In the genomic region with DNA sequence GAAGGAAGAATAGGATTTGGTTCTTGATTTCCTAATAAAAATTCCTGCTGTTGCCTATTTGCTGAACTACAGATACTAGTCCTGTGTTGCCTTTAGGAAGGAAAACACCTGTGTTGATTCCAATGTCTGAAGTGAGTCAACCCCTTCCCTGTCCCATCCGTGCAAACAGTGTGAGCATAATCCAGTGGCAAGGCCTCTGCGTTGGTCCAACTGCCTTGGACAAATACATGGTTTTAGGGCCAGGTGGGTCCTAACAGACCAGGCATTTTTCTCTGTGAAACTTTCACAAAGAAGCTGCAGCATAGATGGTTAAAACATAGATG, we compare ENCODE assay signal across 19 cellular contexts. TPM values are rescaled to one million over a fixed set of nuclear protein-coding genes. Genes with fewer than 3 reads are reported as not detected.
DNase-seq lines count a peak whose midpoint lies in the region; ATAC-seq and TF ChIP-seq lines count a peak whose summit lies in the region.
"Had no signal": no experiment of that assay in that cellular context is flagged by ENCODE, and none has a peak within 500 bp of the region (broad histone marks: within the 10 kb centered on the region; RNA-seq: fewer than 3 reads in every experiment).

No MANE protein-coding gene starts in this region.

- no peaks in the 10 kb centered on the region for H3K4me1 ChIP-seq in prostate gland (replicated peaks)
- H3K4me1 ChIP-seq: BLaER1 treated with 17β-estradiol and CSF1 and Interleukin-3, amounts not matched to agents 10 nM and 100 nM had no signal

- TF ChIP-seq CTCF in LNCaP clone FGC (IDR thresholded peaks at IDR 0.05; ENCODE audit: control insufficient read depth, extremely low read depth, insufficient read depth) (no peak), progenitor cell of endocrine pancreas (IDR thresholded peaks at IDR 0.05; ENCODE audit: unreplicated experiment) (no peak), prostate gland (IDR thresholded peaks at IDR 0.05) (no peak)

- peak; percentile 54 for ATAC-seq in left lobe of liver
- ATAC-seq in GM21447 (IDR thresholded peaks at IDR 0.05; ENCODE audit: unreplicated experiment): no peak
- ATAC-seq: K562 had no signal

- intact Hi-C loops in prostate gland (cut with DNase I): no loop called here

- H3K4me3 ChIP-seq in LNCaP clone FGC (ENCODE audit: low read depth, low read length) (no peak overlapping the region), prostate gland (no peak overlapping the region)
- H3K4me3 ChIP-seq: BLaER1 treated with 17β-estradiol and CSF1 and Interleukin-3, amounts not matched to agents 10 nM and 100 nM; K562 had no signal

- H3K36me3 ChIP-seq in prostate gland: no peaks in the 10 kb centered on the region
- H3K36me3 ChIP-seq: BLaER1 treated with 17β-estradiol and CSF1 and Interleukin-3, amounts not matched to agents 10 nM and 100 nM had no signal

- H3K9me3 Mint-ChIP-seq in progenitor cell of endocrine pancreas (ENCODE audit: low read depth): no peaks in the 10 kb centered on the region

- peak overlapping the region in 1 of 2 donors; percentile 33 for H3K27ac ChIP-seq in prostate gland
- H3K27ac ChIP-seq: BLaER1 treated with 17β-estradiol and CSF1 and Interleukin-3, amounts not matched to agents 10 nM and 100 nM had no signal

- no peaks in the 10 kb centered on the region for H3K27me3 ChIP-seq in prostate gland (replicated peaks; ENCODE audit: insufficient read depth)
- H3K27me3 ChIP-seq: BLaER1 treated with 17β-estradiol and CSF1 and Interleukin-3, amounts not matched to agents 10 nM and 100 nM had no signal

- H3K9me3 ChIP-seq in prostate gland: no peaks in the 10 kb centered on the region
- H3K9me3 ChIP-seq: BLaER1 treated with 17β-estradiol and CSF1 and Interleukin-3, amounts not matched to agents 10 nM and 100 nM had no signal

- DNase-seq in NCI-H510A treated with DMSO at 0.1 percent for 48 hours (lab: John Stamatoyannopoulos, UW): peak; percentile 73
- no peak for DNase-seq in NCI-H510A (lab: John Stamatoyannopoulos, UW)
- peak; percentile 63 for DNase-seq in LNCaP clone FGC (ENCODE audit: low read depth)
- DNase-seq in left lobe of liver (ENCODE audit: low spot score): no peak
- DNase-seq in progenitor cell of endocrine pancreas (ENCODE audit: low spot score, unreplicated experiment): no peak
- DNase-seq in ecto neural progenitor cell (ENCODE audit: low spot score): no peak
- no peak for DNase-seq in prostate gland (ENCODE audit: low spot score)
- DNase-seq: 8988T, HCEC 1CT, NCI-H1048, NCI-H146, NCI-H2081 treated with DMSO at 0.1 percent for 48 hours, NCI-H226, NCI-H748 treated with DMSO at 0.1 percent for 48 hours, RPMI8226 had no signal

- TF ChIP-seq POLR2A in prostate gland (IDR thresholded peaks at IDR 0.05): no peak

- peak overlapping the region; percentile 46 for H3K4me3 Mint-ChIP-seq in progenitor cell of endocrine pancreas (ENCODE audit: low read depth)

- no peaks in the 10 kb centered on the region for H3K27me3 Mint-ChIP-seq in progenitor cell of endocrine pancreas

- no peaks in the 10 kb centered on the region for H3K36me3 Mint-ChIP-seq in progenitor cell of endocrine pancreas (ENCODE audit: insufficient read depth)

- H3K4me1 Mint-ChIP-seq in progenitor cell of endocrine pancreas (ENCODE audit: low read depth): peaks cover 40% of the 10 kb centered on the region

- WGBS in prostate gland: 30% methylated on average over 2 of the region's 2 CpGs

- peak overlapping the region; percentile 96 for H3K27ac Mint-ChIP-seq in progenitor cell of endocrine pancreas

RNA-seq across cellular contexts. Expression of a gene that starts 1.7 kb away (rescaled TPM):
- total RNA-seq in left lobe of liver: 60.4 TPM
- total RNA-seq in progenitor cell of endocrine pancreas: 3.8 and 4.0 TPM in 2 replicates
- not detected for total RNA-seq in prostate gland
- total RNA-seq: K562, SK-MEL-5 had no signal

RNA-seq across cellular contexts. Expression of a gene that starts 59.3 kb away (rescaled TPM):
- total RNA-seq in left lobe of liver: 25.2 TPM
- 1.1 TPM in 2 replicates for total RNA-seq in progenitor cell of endocrine pancreas
- not detected for total RNA-seq in prostate gland
- total RNA-seq: K562, SK-MEL-5 had no signal

Comparison
In these comparisons a context has a peak if more than half of its experiments do, and no peak if none do; other contexts are left out.
1. DNase-seq: peak in NCI-H510A treated with DMSO at 0.1 percent for 48 hours (single experiment) and LNCaP clone FGC (single experiment); none in NCI-H510A (single experiment), left lobe of liver (single experiment), progenitor cell of endocrine pancreas (single experiment), ecto neural progenitor cell (single experiment) and prostate gland (single experiment).
2. RNA of a gene that starts 1.7 kb away (total RNA-seq): 60.4 TPM in left lobe of liver (single experiment); 3.8 to 4.0 TPM in progenitor cell of endocrine pancreas and not detected in prostate gland; every median in the first group is over 10 times any median in the second.
3. RNA of a gene that starts 59.3 kb away (total RNA-seq): 25.2 TPM in left lobe of liver (single experiment); 1.1 TPM in progenitor cell of endocrine pancreas and not detected in prostate gland; every median in the first group is over 10 times any median in the second.